In the genomic region with DNA sequence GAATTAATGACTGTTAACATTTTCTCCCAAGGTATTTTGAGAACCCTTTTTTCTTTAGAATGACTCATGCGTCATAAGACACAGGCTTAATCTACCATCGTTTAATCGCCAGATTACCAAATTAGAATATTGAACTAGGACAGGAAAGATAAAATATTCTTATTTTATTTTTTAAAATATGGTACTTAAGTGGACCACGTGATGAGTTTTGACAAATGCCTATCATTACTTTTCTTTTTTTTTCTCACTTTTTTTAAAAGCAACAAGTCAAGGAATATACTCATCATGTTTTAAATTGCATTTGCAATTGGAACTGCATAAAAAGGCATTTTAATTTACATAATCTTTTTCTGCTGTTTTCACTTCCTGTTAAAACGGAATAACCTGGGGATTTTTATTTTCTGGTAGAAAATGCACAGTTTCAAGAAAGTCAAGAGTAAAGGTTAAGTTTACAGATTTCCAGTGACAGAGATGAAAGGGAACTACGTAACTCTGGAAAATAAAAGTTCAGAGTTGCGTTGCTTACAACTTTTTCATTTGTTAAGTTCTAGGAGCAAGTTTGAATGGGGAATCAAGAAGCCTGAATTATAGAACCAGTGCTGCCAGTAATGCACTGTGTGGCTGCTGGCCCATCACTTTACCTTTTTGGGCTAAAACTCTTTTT, we compare ENCODE assay signal across 13 cellular contexts. TPM values are rescaled to one million over a fixed set of nuclear protein-coding genes. Genes with fewer than 3 reads are reported as not detected.
DNase-seq lines count a peak whose midpoint lies in the region; ATAC-seq, FAIRE-seq and TF ChIP-seq lines count a peak whose summit lies in the region.
"Had no signal": no experiment of that assay in that cellular context is flagged by ENCODE, and none has a peak within 500 bp of the region (broad histone marks: within the 10 kb centered on the region; RNA-seq: fewer than 3 reads in every experiment).

No MANE protein-coding gene starts in this region.

- peaks cover 0 to 3% of the 10 kb centered on the region in 2 donors for H3K27me3 Mint-ChIP-seq in CD8-positive, alpha-beta memory T cell
- H3K27me3 Mint-ChIP-seq in endodermal cell (ENCODE audit: insufficient read depth), result peaks cover 3% of the 10 kb centered on the region
- H3K27me3 Mint-ChIP-seq in GM23338 (ENCODE audit: insufficient read depth, low read depth, poor library complexity), result no peaks in the 10 kb centered on the region
- no peaks in the 10 kb centered on the region for H3K27me3 Mint-ChIP-seq in neural progenitor cell (ENCODE audit: insufficient read depth, low read depth)

- 92 to 94% methylated on average over 2 to 5 of the region's 7 CpGs for WGBS in endodermal cell (ENCODE audit: insufficient coverage in 1 of 2, insufficient read length in 1 of 2), 2 experiments

- no peaks in the 10 kb centered on the region for H3K27me3 ChIP-seq in CD8-positive, alpha-beta memory T cell (ENCODE audit: insufficient read depth, low read length, poor library complexity, severe bottlenecking)
- H3K27me3 ChIP-seq in endodermal cell (ENCODE audit: control insufficient read depth, insufficient read depth, low read length, poor library complexity, severe bottlenecking) (no peaks in the 10 kb centered on the region), GM23338 (ENCODE audit: insufficient read depth) (no peaks in the 10 kb centered on the region), neural progenitor cell (no peaks in the 10 kb centered on the region)

- no peak overlapping the region for H2AFZ ChIP-seq in GM23338
- H2AFZ ChIP-seq in neural progenitor cell (replicated peaks), result no peak overlapping the region

- no peaks in the 10 kb centered on the region for H3K9me3 ChIP-seq in CD8-positive, alpha-beta memory T cell (ENCODE audit: low read length)
- H3K9me3 ChIP-seq in endodermal cell (ENCODE audit: control insufficient read depth, low read length) (no peaks in the 10 kb centered on the region), neural progenitor cell (ENCODE audit: low read depth) (no peaks in the 10 kb centered on the region)

- H3K27ac Mint-ChIP-seq in CD8-positive, alpha-beta memory T cell, result peak overlapping the region in 6 of 8 donors; percentile 13 to 85 (median 66)
- peak overlapping the region; percentile 84 for H3K27ac Mint-ChIP-seq in endodermal cell
- no peak overlapping the region for H3K27ac Mint-ChIP-seq in GM23338
- H3K27ac Mint-ChIP-seq in neural progenitor cell, result no peak overlapping the region

- H3K27ac ChIP-seq in CD8-positive, alpha-beta memory T cell (ENCODE audit: low read depth, low read length), result no peak overlapping the region
- H3K27ac ChIP-seq in endodermal cell (ENCODE audit: low read depth, low read length) (no peak overlapping the region), GM23338 (ENCODE audit: low read depth) (no peak overlapping the region), neural progenitor cell (no peak overlapping the region)
- H3K27ac ChIP-seq: RWPE1 had no signal

- H3K9me2 ChIP-seq in GM23338 (ENCODE audit: insufficient read depth), result no peaks in the 10 kb centered on the region

- H3K4me2 ChIP-seq in GM23338 (no peak overlapping the region), neural progenitor cell (no peak overlapping the region)

- H3K79me2 ChIP-seq in GM23338 (replicated peaks; ENCODE audit: insufficient read depth) (no peaks in the 10 kb centered on the region; the same call in 1 of the 2 replicates), neural progenitor cell (ENCODE audit: low read depth) (no peaks in the 10 kb centered on the region)

- no peaks in the 10 kb centered on the region for H3K36me3 ChIP-seq in CD8-positive, alpha-beta memory T cell (ENCODE audit: insufficient read depth, low read length)
- H3K36me3 ChIP-seq in endodermal cell (ENCODE audit: control insufficient read depth, insufficient read depth, low read length), result peaks cover 7% of the 10 kb centered on the region
- no peaks in the 10 kb centered on the region for H3K36me3 ChIP-seq in GM23338 (ENCODE audit: insufficient read depth)
- no peaks in the 10 kb centered on the region for H3K36me3 ChIP-seq in neural progenitor cell

- H3K4me3 ChIP-seq in CD8-positive, alpha-beta memory T cell (ENCODE audit: low read length), result no peak overlapping the region
- H3K4me3 ChIP-seq in endodermal cell (ENCODE audit: low read length) (no peak overlapping the region), GM23338 (no peak overlapping the region), neural progenitor cell (no peak overlapping the region)

- H3K9me3 Mint-ChIP-seq in CD8-positive, alpha-beta memory T cell, result no peaks in the 10 kb centered on the region
- H3K9me3 Mint-ChIP-seq in endodermal cell, result no peaks in the 10 kb centered on the region
- H3K9me3 Mint-ChIP-seq in GM23338, result no peaks in the 10 kb centered on the region
- H3K9me3 Mint-ChIP-seq in neural progenitor cell, result no peaks in the 10 kb centered on the region

- H4K20me1 ChIP-seq in GM23338 (replicated peaks; ENCODE audit: insufficient read depth), result no peaks in the 10 kb centered on the region
- H4K20me1 ChIP-seq in neural progenitor cell (ENCODE audit: low read depth), result no peaks in the 10 kb centered on the region

- peak overlapping the region in 3 of 7 donors; percentile 3 to 27 (median 16) for H3K4me3 Mint-ChIP-seq in CD8-positive, alpha-beta memory T cell
- no peak overlapping the region for H3K4me3 Mint-ChIP-seq in endodermal cell
- no peak overlapping the region for H3K4me3 Mint-ChIP-seq in GM23338
- no peak overlapping the region for H3K4me3 Mint-ChIP-seq in neural progenitor cell

- peaks cover 36 to 65% (median 52%) of the 10 kb centered on the region in 3 donors for H3K4me1 Mint-ChIP-seq in CD8-positive, alpha-beta memory T cell
- peaks cover 57% of the 10 kb centered on the region for H3K4me1 Mint-ChIP-seq in endodermal cell
- peaks cover 25% of the 10 kb centered on the region for H3K4me1 Mint-ChIP-seq in GM23338
- H3K4me1 Mint-ChIP-seq in neural progenitor cell, result peaks cover 20% of the 10 kb centered on the region

- H3K9ac ChIP-seq in endodermal cell (ENCODE audit: extremely low read depth, low read length, poor library complexity, severe bottlenecking), result peak overlapping the region; percentile 35
- no peak overlapping the region for H3K9ac ChIP-seq in neural progenitor cell

- TF ChIP-seq CTCF in endodermal cell (conservative IDR thresholded peaks at IDR 0.05) (no peak), GM23338 (conservative IDR thresholded peaks at IDR 0.05; ENCODE audit: low read depth in 2 of 2) (no peak), neural progenitor cell (IDR thresholded peaks at IDR 0.05) (no peak)

- peak; percentile 39 for ATAC-seq in GM19455 (IDR thresholded peaks at IDR 0.05; ENCODE audit: unreplicated experiment)
- peak; percentile 33 for ATAC-seq in HG03571 (IDR thresholded peaks at IDR 0.05; ENCODE audit: unreplicated experiment)
- no peak for ATAC-seq in GM23338

- no peaks in the 10 kb centered on the region for H3F3A ChIP-seq in GM23338 (replicated peaks; ENCODE audit: low read depth)
- no peaks in the 10 kb centered on the region for H3F3A ChIP-seq in neural progenitor cell (ENCODE audit: low read depth)

- CTCF ChIA-PET in CD8-positive, alpha-beta memory T cell (lab: Charles Lee), result no interaction called here

- no peak for DNase-seq in CD8-positive, alpha-beta memory T cell
- DNase-seq in endodermal cell (no peak), GM23338 (ENCODE audit: low spot score) (no peak), urothelium cell line (ENCODE audit: low spot score) (no peak), dermis blood vessel endothelial cell (no peak), neural progenitor cell (ENCODE audit: low spot score) (no peak)
- DNase-seq: activated CD4-positive, alpha-beta T cell treated with anti-CD3 and anti-CD28 coated beads for 4 hours; DMS153; NCI-H187 had no signal

- peaks cover 0 to 27% (median 15%) of the 10 kb centered on the region in 3 donors for H3K36me3 Mint-ChIP-seq in CD8-positive, alpha-beta memory T cell
- H3K36me3 Mint-ChIP-seq in endodermal cell (ENCODE audit: low read depth) (peaks cover 18% of the 10 kb centered on the region), GM23338 (ENCODE audit: low read depth) (no peaks in the 10 kb centered on the region), neural progenitor cell (peaks cover 4% of the 10 kb centered on the region)

- FAIRE-seq in urothelium cell line (lab: Jason Lieb, UNC), result no peak
- FAIRE-seq: frontal cortex had no signal

- POLR2A ChIA-PET in CD8-positive, alpha-beta memory T cell (lab: Charles Lee), result no interaction called here

- H3K4me1 ChIP-seq in CD8-positive, alpha-beta memory T cell (ENCODE audit: insufficient read depth, low read length), result peaks cover 20% of the 10 kb centered on the region
- H3K4me1 ChIP-seq in endodermal cell (ENCODE audit: control insufficient read depth, insufficient read depth, low read length) (peaks cover 27% of the 10 kb centered on the region), GM23338 (ENCODE audit: insufficient read depth) (peaks cover 12% of the 10 kb centered on the region; the same call in 1 of the 2 replicates), neural progenitor cell (peaks cover 14% of the 10 kb centered on the region)

RNA-seq across cellular contexts. Expression of gene SIAH2, which starts 23.6 kb away (rescaled TPM):
- total RNA-seq in CD8-positive, alpha-beta memory T cell, result 100 to 1,000 TPM; 111 to 115 TPM
- polyA plus RNA-seq in CD8-positive, alpha-beta memory T cell, result 48.1 TPM
- total RNA-seq in endodermal cell (10 to 100 TPM; 15.6 to 19.2 TPM), dermis blood vessel endothelial cell (26.9 and 31.2 TPM in 2 replicates), neural progenitor cell (ENCODE audit: low replicate concordance) (14.6 TPM in 2 replicates)
- polyA plus RNA-seq in endodermal cell (2013, experiment 1 of 2), result 14.4 TPM
- polyA plus RNA-seq in endodermal cell (2013, experiment 2 of 2), result 12.8 TPM
- 15.3 and 28.8 TPM in 2 replicates for total RNA-seq in GM23338 (2014; rRNA removed; shearing (Covaris generic))
- 6.3 and 6.4 TPM in 2 replicates for polyA plus RNA-seq in GM23338 (2016; fragmentation: Nextera tagmentation; extraction: Ambion mirVana)

RNA-seq across cellular contexts. Expression of gene ERICH6, which starts 35.6 kb away (rescaled TPM):
- total RNA-seq in CD8-positive, alpha-beta memory T cell, result under 1 TPM in 1 of 2 experiments, not detected in 1; 0.39 TPM
- not detected for polyA plus RNA-seq in CD8-positive, alpha-beta memory T cell
- total RNA-seq in endodermal cell, result under 1 TPM in 1 of 2 donors, not detected in 1; 0.42 TPM
- not detected for polyA plus RNA-seq in endodermal cell (2013, experiment 1 of 2)
- polyA plus RNA-seq in endodermal cell (2013, experiment 2 of 2), result not detected
- not detected in 2 replicates for total RNA-seq in GM23338 (2014; rRNA removed; shearing (Covaris generic))
- polyA plus RNA-seq in GM23338 (2016; fragmentation: Nextera tagmentation; extraction: Ambion mirVana), result 0.19 and 0.32 TPM in 2 replicates
- total RNA-seq in dermis blood vessel endothelial cell, result not detected in 2 replicates
- total RNA-seq in neural progenitor cell (ENCODE audit: low replicate concordance), result 0.28 TPM in 1 of 2 replicates, not detected in the other

Comparison
In these comparisons a context has a peak if more than half of its experiments do, and no peak if none do; other contexts are left out.
1. H3K27ac Mint-ChIP-seq: peak in CD8-positive, alpha-beta memory T cell (6 of 8) and endodermal cell (single experiment); none in GM23338 (single experiment) and neural progenitor cell (single experiment).